ENCODE assay signal across 7 cellular contexts in genomic region chr12:8762701-8763100, GRCh38. TPM values are rescaled to one million over a fixed set of nuclear protein-coding genes. Genes with fewer than 3 reads are reported as not detected.
"Had no signal": no experiment of that assay in that cellular context is flagged by ENCODE, and none has a peak within 500 bp of the region (broad histone marks: within the 10 kb centered on the region; RNA-seq: fewer than 3 reads in every experiment).

No MANE protein-coding gene starts in this region.

RNA-seq across cellular contexts. Expression of gene A2ML1, which starts 59.7 kb away (rescaled TPM):
- total RNA-seq: LHCN-M2, MCF 10A, NCI-H460, OCI-LY7, Right ventricle myocardium inferior, RPMI7951, SJCRH30 had no signal
